Comparison of ENCODE assay signal across 1 cellular context in genomic region chr17:82461827-82462524, GRCh38.
TF ChIP-seq lines count a peak whose summit lies in the region.

No MANE protein-coding gene starts in this region.

TF ChIP-seq in K562, 482 proteins besides CTCF, POLR2A, EP300 and RAD21 (continued from another document and continues in another):
- peak; percentile 56 for TF ChIP-seq ATF4 (CRISPR knock-in tag; IDR thresholded peaks at IDR 0.05)
- TF ChIP-seq MAZ (CRISPR knock-in tag; conservative IDR thresholded peaks at IDR 0.05 in 1 of 2, IDR thresholded peaks at IDR 0.05 in 1 of 2) = peak; percentile 87 to 93
- 0 out of 2 replicates have a peak, but pooled peaks have one; percentile 17 for TF ChIP-seq MECOM (CRISPR knock-in tag; IDR thresholded peaks at IDR 0.05)
- peak; percentile 46; the same call in 1 of the 2 replicates for TF ChIP-seq PHF21A (IDR thresholded peaks at IDR 0.05; ENCODE audit: borderline replicate concordance, low read depth)
- TF ChIP-seq ZNF140 (CRISPR knock-in tag; IDR thresholded peaks at IDR 0.05) = no peak
- TF ChIP-seq ZNF592 (IDR thresholded peaks at IDR 0.05) = peak; percentile 83
- no peak for TF ChIP-seq ZBTB49 (CRISPR knock-in tag; IDR thresholded peaks at IDR 0.05; ENCODE audit: borderline replicate concordance)
- peak; percentile 81; the same call in 1 of the 2 replicates for TF ChIP-seq HDGF (IDR thresholded peaks at IDR 0.05)
- TF ChIP-seq ETV1 (tag; conservative IDR thresholded peaks at IDR 0.05; ENCODE audit: low read depth) = no peak
- TF ChIP-seq SREBF2 (CRISPR knock-in tag; IDR thresholded peaks at IDR 0.05) = no peak
- no peak for TF ChIP-seq ARID2 (IDR thresholded peaks at IDR 0.05)
- no peak for TF ChIP-seq ZFP91 (CRISPR knock-in tag; IDR thresholded peaks at IDR 0.05)
- no peak for TF ChIP-seq NR3C1 (CRISPR knock-in tag; IDR thresholded peaks at IDR 0.05)
- TF ChIP-seq BRF1 (IDR thresholded peaks at IDR 0.05; ENCODE audit: borderline replicate concordance, extremely low read depth, insufficient read length) = no peak
- TF ChIP-seq TCF3 (CRISPR knock-in tag; IDR thresholded peaks at IDR 0.05) = peak; percentile 99
- 0 out of 2 replicates have a peak, but pooled peaks have one; percentile 66 for TF ChIP-seq ETS1 (conservative IDR thresholded peaks at IDR 0.05; ENCODE audit: control insufficient read depth, low read depth, low read length)
- TF ChIP-seq ZNF589 (CRISPR knock-in tag; IDR thresholded peaks at IDR 0.05; ENCODE audit: low read depth) = 0 out of 2 replicates have a peak, but pooled peaks have one; percentile 41
- TF ChIP-seq ZKSCAN1 (IDR thresholded peaks at IDR 0.05; ENCODE audit: low read depth, low read length) = peak; percentile 73; the same call in 1 of the 2 replicates
- TF ChIP-seq PPARD (CRISPR knock-in tag; IDR thresholded peaks at IDR 0.05) = no peak
- peak; percentile 79 for TF ChIP-seq TOE1 (IDR thresholded peaks at IDR 0.05; ENCODE audit: borderline replicate concordance)
- TF ChIP-seq TOE1 (CRISPR knock-in tag; IDR thresholded peaks at IDR 0.05; ENCODE audit: borderline replicate concordance, low read depth) = no peak; the same call in 1 of the 2 replicates
- TF ChIP-seq SRSF7 (optimal IDR thresholded peaks at IDR 0.05; ENCODE audit: low read depth, low read length) = no peak
- TF ChIP-seq ZNF639 (CRISPR knock-in tag; conservative IDR thresholded peaks at IDR 0.05 in 1 of 2, IDR thresholded peaks at IDR 0.05 in 1 of 2) = peak in 1 of 2 experiments; percentile 85; a peak in 2 of 4 replicates
- TF ChIP-seq SMARCB1 (IDR thresholded peaks at IDR 0.05; ENCODE audit: insufficient read length, low read depth) = no peak
- TF ChIP-seq HDAC8 (tag; IDR thresholded peaks at IDR 0.05) = peak; percentile 60; the same call in 1 of the 2 replicates
- TF ChIP-seq REST (CRISPR knock-in tag; IDR thresholded peaks at IDR 0.05; ENCODE audit: low read depth) = peak; percentile 22; the same call in 1 of the 2 replicates
- TF ChIP-seq JUNB (CRISPR knock-in tag; conservative IDR thresholded peaks at IDR 0.05) = no peak
- TF ChIP-seq CUX1 (CRISPR knock-in tag; IDR thresholded peaks at IDR 0.05) = peak; percentile 70; the same call in 1 of the 2 replicates
- TF ChIP-seq POU5F1 (IDR thresholded peaks at IDR 0.05; ENCODE audit: borderline replicate concordance, low read depth, low read length, partially characterized antibody) = no peak
- no peak for TF ChIP-seq CAMTA2 (CRISPR knock-in tag; conservative IDR thresholded peaks at IDR 0.05)
- peak; percentile 83 for TF ChIP-seq SP1 (CRISPR knock-in tag; IDR thresholded peaks at IDR 0.05)
